20 cellular contexts compared by ENCODE assay signal in the genomic region with DNA sequence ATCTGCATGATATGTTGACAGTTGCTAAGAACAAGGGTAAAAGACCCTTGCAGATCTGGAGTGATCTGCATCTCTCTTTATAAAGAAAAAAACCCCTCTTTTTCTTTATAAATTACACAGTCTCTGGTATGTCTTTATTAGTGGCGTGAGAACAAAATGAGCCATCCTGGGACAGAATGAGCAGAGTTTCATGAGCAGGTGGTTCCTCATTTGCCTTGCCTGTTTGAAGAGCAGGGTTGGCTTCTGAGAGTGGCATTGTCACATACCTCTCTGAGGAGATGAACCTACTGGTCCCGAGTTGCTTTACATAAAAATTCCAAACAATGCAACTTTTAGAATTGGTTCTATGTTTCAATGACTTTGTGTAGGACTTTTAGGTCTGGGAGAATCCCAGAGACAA.
A peak's percentile ranks its signal among the peaks of the same experiment; 100 is the strongest.
DNase-seq lines count a peak whose midpoint lies in the region; ATAC-seq and TF ChIP-seq lines count a peak whose summit lies in the region.
"Had no signal": no experiment of that assay in that cellular context is flagged by ENCODE, and none has a peak within 500 bp of the region (broad histone marks: within the 10 kb centered on the region; RNA-seq: fewer than 3 reads in every experiment).

No MANE protein-coding gene starts in this region.

- DNase-seq in NCI-H1092 treated with DMSO at 0.1 percent for 48 hours (lab: John Stamatoyannopoulos, UW) = no peak
- DNase-seq: BE2C, EL, GF-D8, NCI-H1105, NCI-H146, NCI-H2029, NCI-H2227 treated with DMSO at 0.1 percent for 48 hours, NCI-H510A treated with DMSO at 0.1 percent for 48 hours, NCI-H774, SIG-M5, SK-N-SH, T-helper 2 cell had no signal

- H3K4me1 ChIP-seq in neutrophil (ENCODE audit: control insufficient read depth in 1 of 2, insufficient read depth in 1 of 2, low read depth in 1 of 2, low read length in 1 of 2) = peaks cover 15 to 28% of the 10 kb centered on the region in 2 experiments
- H3K4me1 ChIP-seq: BE2C had no signal

- no peak overlapping the region for H3K4me3 ChIP-seq in neutrophil (ENCODE audit: low read depth in 1 of 2, low read length in 1 of 2)

- TF ChIP-seq CTCF in neutrophil (IDR thresholded peaks at IDR 0.05) = no peak

- H3K9me3 ChIP-seq in neutrophil = no peaks in the 10 kb centered on the region
- H3K9me3 ChIP-seq: BE2C, SK-N-SH had no signal

- ATAC-seq in GM18868 (IDR thresholded peaks at IDR 0.05; ENCODE audit: unreplicated experiment) (peak; percentile 91), GM21576 (IDR thresholded peaks at IDR 0.05; ENCODE audit: unreplicated experiment) (peak; percentile 60), HG03039 (IDR thresholded peaks at IDR 0.05; ENCODE audit: unreplicated experiment) (peak; percentile 62), GM18861 (IDR thresholded peaks at IDR 0.05; ENCODE audit: unreplicated experiment) (no peak), HG03045 (IDR thresholded peaks at IDR 0.05; ENCODE audit: unreplicated experiment) (no peak)
- ATAC-seq: Panc1 had no signal

- H3K27me3 ChIP-seq in neutrophil = no peaks in the 10 kb centered on the region
- H3K27me3 ChIP-seq: BE2C had no signal

- H3K27ac ChIP-seq in neutrophil = peak overlapping the region; percentile 19

- no peaks in the 10 kb centered on the region for H3K36me3 ChIP-seq in neutrophil
- H3K36me3 ChIP-seq: BE2C had no signal

Comparison
In these comparisons a context has a peak if more than half of its experiments do, and no peak if none do; other contexts are left out.
1. ATAC-seq: peak in GM18868 (single experiment), GM21576 (single experiment) and HG03039 (single experiment); none in GM18861 (single experiment) and HG03045 (single experiment).